ENCODE assay signal across 13 cellular contexts in the genomic region with DNA sequence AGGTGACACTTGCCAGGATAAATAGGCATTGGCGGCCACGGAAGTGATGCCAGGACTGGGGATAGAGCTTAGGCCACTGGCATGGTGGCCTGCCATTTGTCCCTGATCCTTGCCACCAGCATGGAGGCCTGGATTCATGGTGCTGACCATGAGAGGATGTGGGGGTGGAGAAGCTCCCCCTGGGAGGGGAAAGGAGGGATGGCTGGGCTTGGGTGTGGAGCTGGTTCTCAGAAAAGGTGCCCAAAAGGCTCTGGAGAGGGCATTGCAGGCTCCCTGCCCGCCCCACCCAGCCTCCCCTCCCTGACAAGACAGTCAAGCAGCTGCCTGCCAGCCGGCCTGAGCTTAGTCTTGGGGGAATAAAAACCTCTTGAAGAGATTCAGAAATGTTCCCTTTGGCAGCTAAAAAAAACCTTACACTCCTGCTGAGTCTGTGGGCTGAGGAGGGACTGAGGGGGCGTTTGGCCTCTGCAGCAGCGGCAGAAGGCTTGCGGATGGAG.
DNase-seq lines count a peak whose midpoint lies in the region; ATAC-seq and TF ChIP-seq lines count a peak whose summit lies in the region.
"Had no signal": no experiment of that assay in that cellular context is flagged by ENCODE, and none has a peak within 500 bp of the region (broad histone marks: within the 10 kb centered on the region; RNA-seq: fewer than 3 reads in every experiment).

No MANE protein-coding gene starts in this region.

- no peak for TF ChIP-seq CTCF in SK-N-SH (IDR thresholded peaks at IDR 0.05)
- no peak for TF ChIP-seq CTCF in osteocyte (IDR thresholded peaks at IDR 0.05)
- no peak for TF ChIP-seq CTCF in uterus (IDR thresholded peaks at IDR 0.05)

- peaks cover 81% of the 10 kb centered on the region for H3F3A ChIP-seq in SK-N-SH (replicated peaks; ENCODE audit: insufficient read depth)

- 92% methylated on average over 7 of the region's 7 CpGs for WGBS in SK-N-SH (ENCODE audit: low lambda C conversion rate)
- no CpG with 5 or more reads among the region's 7 CpGs for WGBS in mesendoderm (ENCODE audit: extremely low coverage, insufficient coverage, low lambda C conversion rate)

- H3K36me3 Mint-ChIP-seq in osteocyte (ENCODE audit: unreplicated experiment): no peaks in the 10 kb centered on the region

- TF ChIP-seq POLR2A in uterus (IDR thresholded peaks at IDR 0.05): no peak

- no peak for TF ChIP-seq EP300 in SK-N-SH (IDR thresholded peaks at IDR 0.05; ENCODE audit: borderline replicate concordance in 1 of 2, low read depth in 1 of 2, low read length in 1 of 2)

- intact Hi-C loops in uterus (cut with DNase I; ENCODE audit: low total_unique reads): no loop called here

- H3K36me3 ChIP-seq in SK-N-SH (replicated peaks in 1 of 2; ENCODE audit: control insufficient read depth in 1 of 2, insufficient read depth in 2 of 2, low read length in 1 of 2) (peaks cover 5 to 34% of the 10 kb centered on the region in 2 experiments), uterus (no peaks in the 10 kb centered on the region), mesendoderm (ENCODE audit: control insufficient read depth, insufficient read depth, low read length) (no peaks in the 10 kb centered on the region)
- H3K36me3 ChIP-seq: prostate gland had no signal

- no peak for TF ChIP-seq RAD21 in SK-N-SH (IDR thresholded peaks at IDR 0.05; ENCODE audit: low read length)

- H3K27ac ChIP-seq in SK-N-SH (ENCODE audit: low read depth in 2 of 2, low read length in 1 of 2) (peak overlapping the region; percentile 55 to 98), uterus (peak overlapping the region; percentile 89 to 96), mesendoderm (ENCODE audit: low read depth, low read length) (no peak overlapping the region)
- H3K27ac ChIP-seq: epithelial cell of prostate had no signal

- H3K27me3 ChIP-seq in SK-N-SH (ENCODE audit: insufficient read depth) (no peaks in the 10 kb centered on the region), uterus (no peaks in the 10 kb centered on the region), mesendoderm (ENCODE audit: insufficient read depth, low read length, poor library complexity) (no peaks in the 10 kb centered on the region)

- no peak for ATAC-seq in SK-N-SH treated with all-trans-retinoic acid at 6 μM for 48 hours

- peak overlapping the region; percentile 78; the same call in 1 of the 2 replicates for H3K9ac ChIP-seq in SK-N-SH
- no peak overlapping the region for H3K9ac ChIP-seq in mesendoderm (ENCODE audit: low read length)

- H3K4me1 ChIP-seq in SK-N-SH (ENCODE audit: control insufficient read depth in 1 of 2, insufficient read depth in 2 of 2, low read depth in 1 of 2, low read length in 1 of 2) (peaks cover 15 to 69% of the 10 kb centered on the region in 2 experiments; a peak in 3 of 4 replicates), uterus (peaks cover 27 to 37% of the 10 kb centered on the region in 2 donors), mesendoderm (ENCODE audit: control insufficient read depth, low read depth, low read length) (no peaks in the 10 kb centered on the region)
- H3K4me1 ChIP-seq: prostate gland had no signal

- no peak overlapping the region for H4K8ac ChIP-seq in mesendoderm (ENCODE audit: low read depth, low read length)

- peaks cover 89% of the 10 kb centered on the region for H3K4me1 Mint-ChIP-seq in osteocyte (ENCODE audit: unreplicated experiment)

- H3K79me2 ChIP-seq in SK-N-SH (ENCODE audit: insufficient read depth) (peaks cover 73% of the 10 kb centered on the region), mesendoderm (ENCODE audit: control insufficient read depth, insufficient read depth, low read length) (no peaks in the 10 kb centered on the region)

- H2BK120ac ChIP-seq in mesendoderm (ENCODE audit: low read depth, low read length): no peak overlapping the region

- no peaks in the 10 kb centered on the region for H3K79me1 ChIP-seq in mesendoderm (ENCODE audit: low read length)

- no peak overlapping the region for H2AFZ ChIP-seq in SK-N-SH (ENCODE audit: low read depth)

- H2BK5ac ChIP-seq in mesendoderm (ENCODE audit: low read length): no peak overlapping the region

- H3K9me3 Mint-ChIP-seq in osteocyte (ENCODE audit: unreplicated experiment): no peaks in the 10 kb centered on the region

- H3K23ac ChIP-seq in mesendoderm (ENCODE audit: low read length): no peak overlapping the region

- H3K9me3 ChIP-seq in SK-N-SH (no peaks in the 10 kb centered on the region), uterus (no peaks in the 10 kb centered on the region)
- H3K9me3 ChIP-seq: prostate gland had no signal

- H3K27me3 Mint-ChIP-seq in osteocyte (ENCODE audit: unreplicated experiment): no peaks in the 10 kb centered on the region

- H2AK5ac ChIP-seq in mesendoderm (ENCODE audit: low read length): no peak overlapping the region

- no peak overlapping the region for H4K5ac ChIP-seq in mesendoderm (ENCODE audit: low read length)

- peak overlapping the region; percentile 100 for H3K27ac Mint-ChIP-seq in osteocyte (ENCODE audit: unreplicated experiment)

- H3K18ac ChIP-seq in mesendoderm (ENCODE audit: low read length): no peak overlapping the region

- CTCF ChIA-PET in SK-N-SH (lab: Yijun Ruan, JAX): interaction anchor here (0.9 to 35.0 kb wide), 9 partner anchors 8 to 184 kb away, joined by 3 to 827 read pairs (median 15); a partner anchor contains a TSS

- no peak for DNase-seq in SK-N-SH
- DNase-seq in fibroblast of gingiva (ENCODE audit: low read depth): peak; percentile 40
- no peak for DNase-seq in osteocyte (ENCODE audit: extremely low spot score, unreplicated experiment)
- DNase-seq in uterus: peak in 1 of 2 donors; percentile 57
- DNase-seq in mesendoderm: no peak
- DNase-seq in NCI-H146 (lab: John Stamatoyannopoulos, UW): no peak
- no peak for DNase-seq in NCI-H128 (lab: John Stamatoyannopoulos, UW; ENCODE audit: unreplicated experiment)
- DNase-seq: activated CD8-positive, alpha-beta memory T cell treated with anti-CD3 and anti-CD28 coated beads, Interleukin-2, amount 50 U/mL, for 4 hours; NCI-H1436 treated with DMSO at 0.1 percent for 48 hours; T1000 had no signal

- POLR2A ChIA-PET in SK-N-SH (lab: Yijun Ruan, JAX): no interaction called here

- no peaks in the 10 kb centered on the region for H4K20me1 ChIP-seq in SK-N-SH (ENCODE audit: insufficient read depth)

- H3K4me2 ChIP-seq in SK-N-SH (peak overlapping the region; percentile 37), mesendoderm (ENCODE audit: low read length) (no peak overlapping the region)

- H3K9me2 ChIP-seq in SK-N-SH: no peaks in the 10 kb centered on the region

- peak overlapping the region; percentile 26 for H3K4me3 Mint-ChIP-seq in osteocyte (ENCODE audit: unreplicated experiment)

- H3K56ac ChIP-seq in mesendoderm (ENCODE audit: low read length): no peak overlapping the region

- H3K4me3 ChIP-seq in SK-N-SH (ENCODE audit: low read depth in 2 of 2, low read length in 1 of 2): no peak overlapping the region
- no peak overlapping the region for H3K4me3 ChIP-seq in uterus
- no peak overlapping the region for H3K4me3 ChIP-seq in mesendoderm (ENCODE audit: low read length)
- H3K4me3 ChIP-seq: prostate gland had no signal

- H2BK15ac ChIP-seq in mesendoderm (replicated peaks; ENCODE audit: low read depth): no peak overlapping the region

- H3K4ac ChIP-seq in mesendoderm (ENCODE audit: low read depth, low read length): no peak overlapping the region

TF ChIP-seq in SK-N-SH, 30 proteins besides CTCF, POLR2A, EP300 and RAD21 (continues in another document):
- TF ChIP-seq, protein P1, sequence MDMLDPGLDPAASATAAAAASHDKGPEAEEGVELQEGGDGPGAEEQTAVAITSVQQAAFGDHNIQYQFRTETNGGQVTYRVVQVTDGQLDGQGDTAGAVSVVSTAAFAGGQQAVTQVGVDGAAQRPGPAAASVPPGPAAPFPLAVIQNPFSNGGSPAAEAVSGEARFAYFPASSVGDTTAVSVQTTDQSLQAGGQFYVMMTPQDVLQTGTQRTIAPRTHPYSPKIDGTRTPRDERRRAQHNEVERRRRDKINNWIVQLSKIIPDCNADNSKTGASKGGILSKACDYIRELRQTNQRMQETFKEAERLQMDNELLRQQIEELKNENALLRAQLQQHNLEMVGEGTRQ (IDR thresholded peaks at IDR 0.05; ENCODE audit: borderline replicate concordance, low read depth, low read length): no peak
- TF ChIP-seq JUND (IDR thresholded peaks at IDR 0.05) (no peak), GABPA (IDR thresholded peaks at IDR 0.05; ENCODE audit: low read depth) (no peak), MXI1 (IDR thresholded peaks at IDR 0.05; ENCODE audit: low read depth, low read length) (no peak), CHD2 (IDR thresholded peaks at IDR 0.05; ENCODE audit: low read length, partially characterized antibody) (no peak), RFX5 (IDR thresholded peaks at IDR 0.05; ENCODE audit: low read length) (no peak), FOSL2 (IDR thresholded peaks at IDR 0.05; ENCODE audit: borderline replicate concordance, low read depth) (no peak), RCOR1 (IDR thresholded peaks at IDR 0.05; ENCODE audit: low read length) (no peak), TAF1 (IDR thresholded peaks at IDR 0.05; ENCODE audit: borderline replicate concordance, low read depth, low read length) (no peak), YY1 (IDR thresholded peaks at IDR 0.05; ENCODE audit: low read depth) (no peak), ELF1 (IDR thresholded peaks at IDR 0.05) (no peak)

TF ChIP-seq in SK-N-SH treated with all-trans-retinoic acid at 6 μM for 48 hours, 23 proteins besides CTCF, POLR2A, EP300 and RAD21:
- TF ChIP-seq ZC3H10 (CRISPR knock-in tag; IDR thresholded peaks at IDR 0.05) (no peak), ISL1 (CRISPR knock-in tag; IDR thresholded peaks at IDR 0.05) (no peak), ZNF8 (CRISPR knock-in tag; IDR thresholded peaks at IDR 0.05) (no peak), ZNF565 (CRISPR knock-in tag; conservative IDR thresholded peaks at IDR 0.05; ENCODE audit: low read depth) (no peak)
- TF ChIP-seq, protein P2, sequence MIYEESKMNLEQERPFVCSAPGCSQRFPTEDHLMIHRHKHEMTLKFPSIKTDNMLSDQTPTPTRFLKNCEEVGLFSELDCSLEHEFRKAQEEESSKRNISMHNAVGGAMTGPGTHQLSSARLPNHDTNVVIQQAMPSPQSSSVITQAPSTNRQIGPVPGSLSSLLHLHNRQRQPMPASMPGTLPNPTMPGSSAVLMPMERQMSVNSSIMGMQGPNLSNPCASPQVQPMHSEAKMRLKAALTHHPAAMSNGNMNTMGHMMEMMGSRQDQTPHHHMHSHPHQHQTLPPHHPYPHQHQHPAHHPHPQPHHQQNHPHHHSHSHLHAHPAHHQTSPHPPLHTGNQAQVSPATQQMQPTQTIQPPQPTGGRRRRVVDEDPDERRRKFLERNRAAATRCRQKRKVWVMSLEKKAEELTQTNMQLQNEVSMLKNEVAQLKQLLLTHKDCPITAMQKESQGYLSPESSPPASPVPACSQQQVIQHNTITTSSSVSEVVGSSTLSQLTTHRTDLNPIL (CRISPR knock-in tag; IDR thresholded peaks at IDR 0.05; ENCODE audit: low read depth): no peak
